Comparison of ENCODE assay signal across 2 cellular contexts in the genomic region with DNA sequence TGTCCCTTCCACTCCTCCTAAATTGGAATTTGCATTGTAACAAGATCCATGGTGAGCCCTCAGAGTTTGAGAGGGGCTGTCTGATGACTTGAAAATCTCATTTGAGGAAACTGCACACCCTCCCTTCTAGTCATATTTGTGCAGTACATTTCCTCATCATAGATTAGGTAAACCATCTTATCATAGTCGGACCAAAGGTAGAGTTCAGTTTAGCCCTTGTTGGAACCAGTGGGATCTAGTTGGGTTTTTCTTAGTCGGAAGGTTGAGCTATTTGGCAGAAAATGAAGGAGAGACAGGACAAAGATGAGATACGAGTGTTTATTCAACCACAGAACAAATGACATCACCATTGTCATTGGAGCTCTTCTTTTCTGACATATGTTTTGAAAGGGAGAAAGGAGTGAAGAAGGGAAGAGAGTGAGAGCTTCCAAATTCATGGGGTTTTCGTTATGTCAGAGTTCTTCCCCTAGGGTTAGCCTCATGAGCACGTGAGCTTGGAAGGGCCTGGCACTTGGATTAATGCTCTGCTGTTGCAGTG.
TF ChIP-seq lines count a peak whose summit lies in the region.

No MANE protein-coding gene starts in this region.

TF ChIP-seq in HEK293, 187 proteins besides CTCF, POLR2A, EP300 and RAD21:
- TF ChIP-seq, protein P1, sequence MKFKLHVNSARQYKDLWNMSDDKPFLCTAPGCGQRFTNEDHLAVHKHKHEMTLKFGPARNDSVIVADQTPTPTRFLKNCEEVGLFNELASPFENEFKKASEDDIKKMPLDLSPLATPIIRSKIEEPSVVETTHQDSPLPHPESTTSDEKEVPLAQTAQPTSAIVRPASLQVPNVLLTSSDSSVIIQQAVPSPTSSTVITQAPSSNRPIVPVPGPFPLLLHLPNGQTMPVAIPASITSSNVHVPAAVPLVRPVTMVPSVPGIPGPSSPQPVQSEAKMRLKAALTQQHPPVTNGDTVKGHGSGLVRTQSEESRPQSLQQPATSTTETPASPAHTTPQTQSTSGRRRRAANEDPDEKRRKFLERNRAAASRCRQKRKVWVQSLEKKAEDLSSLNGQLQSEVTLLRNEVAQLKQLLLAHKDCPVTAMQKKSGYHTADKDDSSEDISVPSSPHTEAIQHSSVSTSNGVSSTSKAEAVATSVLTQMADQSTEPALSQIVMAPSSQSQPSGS (tag by site-specific recombination; IDR thresholded peaks at IDR 0.05; ENCODE audit: low read depth) = peak; percentile 81
- TF ChIP-seq PRDM1 (tag by site-specific recombination; IDR thresholded peaks at IDR 0.05) (0 out of 2 replicates have a peak, but pooled peaks have one; percentile 28), ZFHX2 (tag by site-specific recombination; conservative IDR thresholded peaks at IDR 0.05) (no peak)

TF ChIP-seq in K562, 482 proteins besides CTCF, POLR2A, EP300 and RAD21:
- TF ChIP-seq, protein P2, sequence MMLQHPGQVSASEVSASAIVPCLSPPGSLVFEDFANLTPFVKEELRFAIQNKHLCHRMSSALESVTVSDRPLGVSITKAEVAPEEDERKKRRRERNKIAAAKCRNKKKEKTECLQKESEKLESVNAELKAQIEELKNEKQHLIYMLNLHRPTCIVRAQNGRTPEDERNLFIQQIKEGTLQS (IDR thresholded peaks at IDR 0.05) = peak; percentile 63
- TF ChIP-seq, protein P2 (CRISPR knock-in tag; conservative IDR thresholded peaks at IDR 0.05) = no peak
- no peak for TF ChIP-seq ZC3H8 (IDR thresholded peaks at IDR 0.05)
